Comparison of ENCODE assay signal across 8 cellular contexts in the genomic region with DNA sequence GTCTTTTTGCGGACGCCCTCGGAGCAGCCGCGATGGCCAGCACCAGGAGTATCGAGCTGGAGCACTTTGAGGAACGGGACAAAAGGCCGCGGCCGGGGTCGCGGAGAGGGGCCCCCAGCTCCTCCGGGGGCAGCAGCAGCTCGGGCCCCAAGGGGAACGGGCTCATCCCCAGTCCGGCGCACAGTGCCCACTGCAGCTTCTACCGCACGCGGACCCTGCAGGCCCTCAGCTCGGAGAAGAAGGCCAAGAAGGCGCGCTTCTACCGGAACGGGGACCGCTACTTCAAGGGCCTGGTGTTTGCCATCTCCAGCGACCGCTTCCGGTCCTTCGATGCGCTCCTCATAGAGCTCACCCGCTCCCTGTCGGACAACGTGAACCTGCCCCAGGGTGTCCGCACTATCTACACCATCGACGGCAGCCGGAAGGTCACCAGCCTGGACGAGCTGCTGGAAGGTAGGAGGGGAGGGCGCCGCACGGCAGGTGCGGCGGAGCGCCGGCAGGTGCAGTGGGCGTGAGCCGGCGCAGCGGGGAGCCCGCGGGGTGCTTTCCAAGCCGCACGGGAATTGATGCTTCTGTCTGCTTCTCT. TPM values are rescaled to one million over a fixed set of nuclear protein-coding genes. Genes with fewer than 3 reads are reported as not detected.
DNase-seq lines count a peak whose midpoint lies in the region; ATAC-seq and TF ChIP-seq lines count a peak whose summit lies in the region.

No MANE protein-coding gene starts in this region.

- H3K79me1 ChIP-seq in mesenchymal stem cell (replicated peaks; ENCODE audit: low read length, poor library complexity, severe bottlenecking) = peaks cover 23% of the 10 kb centered on the region

- peak overlapping the region in 1 of 2 experiments; percentile 13 for H3K14ac ChIP-seq in mesenchymal stem cell (ENCODE audit: low read length in 2 of 2)

- peak overlapping the region; percentile 77 for H3K4me3 Mint-ChIP-seq in type B pancreatic cell

- no peak overlapping the region for H2BK5ac ChIP-seq in mesenchymal stem cell (ENCODE audit: low read depth, low read length, poor library complexity, severe bottlenecking)

- H2BK12ac ChIP-seq in mesenchymal stem cell (ENCODE audit: low read length in 2 of 2) = peak overlapping the region in 1 of 2 experiments; percentile 64

- peaks cover 20% of the 10 kb centered on the region for H3K27me3 ChIP-seq in effector memory CD4-positive, alpha-beta T cell (replicated peaks; ENCODE audit: control insufficient read depth, insufficient read depth, low read length, poor library complexity, severe bottlenecking)
- no peaks in the 10 kb centered on the region for H3K27me3 ChIP-seq in mesenchymal stem cell (ENCODE audit: control insufficient read depth in 1 of 2, insufficient read depth in 1 of 2, low read length in 2 of 2)

- H3K36me3 ChIP-seq in SK-N-MC (ENCODE audit: insufficient read depth, low read length) (no peaks in the 10 kb centered on the region), mesenchymal stem cell (ENCODE audit: control insufficient read depth in 1 of 2, insufficient read depth in 2 of 2, low read depth in 1 of 2, low read length in 2 of 2) (no peaks in the 10 kb centered on the region)
- no peaks in the 10 kb centered on the region for H3K36me3 ChIP-seq in effector memory CD4-positive, alpha-beta T cell (ENCODE audit: control insufficient read depth, insufficient read depth, low read length)

- peak overlapping the region; percentile 54 for H2AFZ ChIP-seq in mesenchymal stem cell (ENCODE audit: low read depth, low read length)

- no peak overlapping the region for H2AK5ac ChIP-seq in mesenchymal stem cell (ENCODE audit: low read length, severe bottlenecking)

- peak overlapping the region; percentile 74 for H4K91ac ChIP-seq in mesenchymal stem cell (ENCODE audit: low read length)

- peaks cover 5% of the 10 kb centered on the region for H3K9me3 Mint-ChIP-seq in type B pancreatic cell

- TF ChIP-seq CTCF in 22Rv1 (IDR thresholded peaks at IDR 0.05) = peak; percentile 24
- no peak for TF ChIP-seq CTCF in GM12864 (IDR thresholded peaks at IDR 0.05; ENCODE audit: low read depth, low read length, missing control alignments)
- TF ChIP-seq CTCF in type B pancreatic cell (conservative IDR thresholded peaks at IDR 0.05) = peak; percentile 17

- DNase-seq in GM12864 (ENCODE audit: low read depth) (no peak), SK-N-MC (ENCODE audit: low read depth, low spot score) (no peak), mesenchymal stem cell (peak; percentile 70), type B pancreatic cell (ENCODE audit: extremely low spot score, unreplicated experiment) (peak; percentile 71), NCI-H446 treated with DMSO at 0.1 percent for 48 hours (lab: John Stamatoyannopoulos, UW) (no peak)
- DNase-seq in effector memory CD4-positive, alpha-beta T cell = no peak

- no peaks in the 10 kb centered on the region for H3K9me3 ChIP-seq in SK-N-MC (ENCODE audit: low read depth, low read length)
- H3K9me3 ChIP-seq in effector memory CD4-positive, alpha-beta T cell (ENCODE audit: control insufficient read depth, low read length) = no peaks in the 10 kb centered on the region
- H3K9me3 ChIP-seq in mesenchymal stem cell (ENCODE audit: control insufficient read depth, low read length) = no peaks in the 10 kb centered on the region

- peak; percentile 35 for ATAC-seq in HG03378 (IDR thresholded peaks at IDR 0.05; ENCODE audit: unreplicated experiment)

- H3K23ac ChIP-seq in mesenchymal stem cell (ENCODE audit: low read length in 2 of 2) = no peak overlapping the region

- peaks cover 8% of the 10 kb centered on the region for H3K4me1 ChIP-seq in effector memory CD4-positive, alpha-beta T cell (ENCODE audit: control insufficient read depth, insufficient read depth, low read length, poor library complexity, severe bottlenecking)
- peaks cover 13% of the 10 kb centered on the region for H3K4me1 ChIP-seq in mesenchymal stem cell (ENCODE audit: control insufficient read depth, insufficient read depth, low read depth, low read length)

- H3K27me3 Mint-ChIP-seq in type B pancreatic cell = peaks cover 16% of the 10 kb centered on the region

- H3K4me3 ChIP-seq in GM12864 (ENCODE audit: low read depth, low read length) (peak overlapping the region; percentile 23), SK-N-MC (peak overlapping the region; percentile 85), mesenchymal stem cell (ENCODE audit: insufficient read depth in 1 of 2, low read depth in 1 of 2, low read length in 2 of 2) (peak overlapping the region; percentile 73 to 80)
- peak overlapping the region; percentile 32 for H3K4me3 ChIP-seq in effector memory CD4-positive, alpha-beta T cell (ENCODE audit: insufficient read depth, low read depth, low read length, poor library complexity, severe bottlenecking)

- H3K9ac ChIP-seq in SK-N-MC (ENCODE audit: insufficient read length) (no peak overlapping the region), mesenchymal stem cell (ENCODE audit: low read length) (peak overlapping the region; percentile 72)

- peak overlapping the region; percentile 3 for H4K8ac ChIP-seq in mesenchymal stem cell (ENCODE audit: low read length)

- no peak overlapping the region for H2BK15ac ChIP-seq in mesenchymal stem cell (ENCODE audit: low read depth, poor library complexity, severe bottlenecking)

- H3K36me3 Mint-ChIP-seq in type B pancreatic cell = peaks cover 11% of the 10 kb centered on the region

- H3K18ac ChIP-seq in mesenchymal stem cell (ENCODE audit: low read depth in 1 of 2, low read length in 2 of 2) = peak overlapping the region; percentile 73 to 92

- peak overlapping the region; percentile 50 for H2BK120ac ChIP-seq in mesenchymal stem cell (ENCODE audit: low read depth, low read length)

- H3K4me1 Mint-ChIP-seq in type B pancreatic cell (ENCODE audit: unreplicated experiment) = peaks cover 21% of the 10 kb centered on the region

- H3K4me2 ChIP-seq in mesenchymal stem cell (ENCODE audit: low read length, poor library complexity, severe bottlenecking) = peak overlapping the region; percentile 82

- WGBS in mesenchymal stem cell = under 1% methylated on average over 49 of the region's 54 CpGs

- H3K4ac ChIP-seq in mesenchymal stem cell (ENCODE audit: low read depth in 1 of 2, low read length in 2 of 2) = peak overlapping the region; percentile 24 to 42

- H3K27ac ChIP-seq in 22Rv1 (peak overlapping the region; percentile 77), SK-N-MC (no peak overlapping the region), mesenchymal stem cell (ENCODE audit: low read length, poor library complexity, severe bottlenecking) (no peak overlapping the region)
- H3K27ac ChIP-seq in effector memory CD4-positive, alpha-beta T cell (ENCODE audit: insufficient read depth, low read length, poor library complexity, severe bottlenecking) = no peak overlapping the region

- H3K27ac Mint-ChIP-seq in type B pancreatic cell = peak overlapping the region; percentile 41

RNA-seq across cellular contexts. Expression of gene DCLK2, which starts 0.8 kb away (rescaled TPM):
- polyA plus RNA-seq in mesenchymal stem cell (2013, experiment 1 of 2) = 11.5 TPM
- 11.2 TPM for polyA plus RNA-seq in mesenchymal stem cell (2013, experiment 2 of 2)
- 4.8 and 24.9 TPM in 2 replicates for total RNA-seq in type B pancreatic cell (ENCODE audit: low replicate concordance)

Comparison
In these comparisons a context has a peak if more than half of its experiments do, and no peak if none do; other contexts are left out.
1. DNase-seq: peak in mesenchymal stem cell (single experiment) and type B pancreatic cell (single experiment); none in GM12864 (single experiment), SK-N-MC (single experiment), effector memory CD4-positive, alpha-beta T cell (0 of 3) and NCI-H446 treated with DMSO at 0.1 percent for 48 hours (single experiment).
2. H3K4me3 ChIP-seq: peak in every context shown above with its lines; median percentile 85 in SK-N-MC; 76 in mesenchymal stem cell; 32 in effector memory CD4-positive, alpha-beta T cell; 23 in GM12864.